Comparison of ENCODE assay signal across 12 cellular contexts in genomic region chr2:71358931-71359671, GRCh38. TPM values are rescaled to one million over a fixed set of nuclear protein-coding genes. Genes with fewer than 3 reads are reported as not detected.
DNase-seq lines count a peak whose midpoint lies in the region; ATAC-seq, FAIRE-seq and TF ChIP-seq lines count a peak whose summit lies in the region.
"Had no signal": no experiment of that assay in that cellular context is flagged by ENCODE, and none has a peak within 500 bp of the region (broad histone marks: within the 10 kb centered on the region; RNA-seq: fewer than 3 reads in every experiment).

No MANE protein-coding gene starts in this region.

- no peak overlapping the region for H3K4me2 ChIP-seq in astrocyte (ENCODE audit: low read length)

- no peak for FAIRE-seq in astrocyte (lab: Jason Lieb, UNC)

- H4K20me1 ChIP-seq in astrocyte (ENCODE audit: insufficient read depth, low read length): peaks cover 85% of the 10 kb centered on the region

- DNase-seq in AG20443 (ENCODE audit: low spot score): peak; percentile 43
- DNase-seq in HFFc6: peak; percentile 22
- DNase-seq in astrocyte (ENCODE audit: low read depth): peak; percentile 83
- no peak for DNase-seq in omental fat pad (ENCODE audit: low spot score)
- DNase-seq in globus pallidus (ENCODE audit: low spot score): no peak
- DNase-seq in NCI-H128 (lab: John Stamatoyannopoulos, UW; ENCODE audit: unreplicated experiment): no peak
- DNase-seq in pons (ENCODE audit: low spot score): no peak
- DNase-seq: Caco-2; effector memory CD8-positive, alpha-beta T cell; Right ventricle myocardium superior; WERI-Rb-1 had no signal

- H3K27me3 ChIP-seq in astrocyte (ENCODE audit: insufficient read depth, low read length): no peaks in the 10 kb centered on the region

- ATAC-seq in omental fat pad (ENCODE audit: low FRiP score): peak; percentile 81
- no peak for ATAC-seq in HG03565 (IDR thresholded peaks at IDR 0.05; ENCODE audit: unreplicated experiment)
- ATAC-seq: effector memory CD8-positive, alpha-beta T cell had no signal

- H3K9me3 Mint-ChIP-seq in HFFc6: no peaks in the 10 kb centered on the region
- H3K9me3 Mint-ChIP-seq in astrocyte (ENCODE audit: unreplicated experiment): no peaks in the 10 kb centered on the region
- H3K9me3 Mint-ChIP-seq: effector memory CD8-positive, alpha-beta T cell had no signal

- no peak overlapping the region for H3K4me3 Mint-ChIP-seq in HFFc6
- H3K4me3 Mint-ChIP-seq in astrocyte (ENCODE audit: unreplicated experiment): no peak overlapping the region
- H3K4me3 Mint-ChIP-seq: effector memory CD8-positive, alpha-beta T cell had no signal

- H3K36me3 ChIP-seq in astrocyte (ENCODE audit: insufficient read depth, low read length): peaks cover 40% of the 10 kb centered on the region

- peaks cover 87% of the 10 kb centered on the region for H3K79me2 ChIP-seq in astrocyte (ENCODE audit: insufficient read depth, low read length)

- no peak overlapping the region for H3K27ac ChIP-seq in astrocyte (ENCODE audit: low read depth, low read length)
- H3K27ac ChIP-seq: WERI-Rb-1 had no signal

- no peaks in the 10 kb centered on the region for H3K9me3 ChIP-seq in astrocyte (ENCODE audit: insufficient read depth, low read depth, low read length)
- H3K9me3 ChIP-seq: Caco-2 had no signal

- peaks cover 41% of the 10 kb centered on the region for H3K36me3 Mint-ChIP-seq in HFFc6 (ENCODE audit: low read depth)
- H3K36me3 Mint-ChIP-seq in astrocyte (ENCODE audit: low read depth, unreplicated experiment): peaks cover 8% of the 10 kb centered on the region

- no peak overlapping the region; the same call in 1 of the 2 replicates for H3K27ac Mint-ChIP-seq in HFFc6
- no peak overlapping the region for H3K27ac Mint-ChIP-seq in astrocyte (ENCODE audit: unreplicated experiment)

- TF ChIP-seq CTCF in HFFc6 (IDR thresholded peaks at IDR 0.05) (no peak), astrocyte (IDR thresholded peaks at IDR 0.05; ENCODE audit: insufficient read depth, low read depth, low read length) (no peak), omental fat pad (IDR thresholded peaks at IDR 0.05) (no peak)

- no peaks in the 10 kb centered on the region for H3K4me1 ChIP-seq in astrocyte (ENCODE audit: insufficient read depth, low read length)

- no peak overlapping the region for H3K4me3 ChIP-seq in astrocyte (ENCODE audit: insufficient read depth, low read depth, low read length)

- H3K27me3 Mint-ChIP-seq in HFFc6 (ENCODE audit: insufficient read depth) (no peaks in the 10 kb centered on the region), astrocyte (ENCODE audit: low read depth, unreplicated experiment) (no peaks in the 10 kb centered on the region)
- H3K27me3 Mint-ChIP-seq: effector memory CD8-positive, alpha-beta T cell had no signal

- H3K9ac ChIP-seq in astrocyte (ENCODE audit: low read length): no peak overlapping the region

- H2AFZ ChIP-seq in astrocyte (ENCODE audit: low read depth, low read length): no peak overlapping the region

- H3K4me1 Mint-ChIP-seq in HFFc6 (ENCODE audit: low read depth) (peaks cover 25% of the 10 kb centered on the region), astrocyte (ENCODE audit: low read depth, unreplicated experiment) (peaks cover 8% of the 10 kb centered on the region)

RNA-seq across cellular contexts. Expression of gene ZNF638, which starts 27.5 kb away (rescaled TPM):
- total RNA-seq in HFFc6 (2021; fragmentation: NEBNext Ultra II Directional; extraction: Animal tissue kit (Norgen Biotek cat#: 25700)): 10 to 100 TPM; 58.5 to 66.6 (median 60.6) TPM
- total RNA-seq in astrocyte (87.1 and 91.7 TPM in 2 replicates), omental fat pad (100 to 1,000 TPM; 112 to 264 (median 128) TPM)

Comparison
In these comparisons a context has a peak if more than half of its experiments do, and no peak if none do; other contexts are left out.
1. DNase-seq: peak in AG20443 (single experiment), HFFc6 (single experiment) and astrocyte (single experiment); none in omental fat pad (single experiment), globus pallidus (single experiment), NCI-H128 (single experiment) and pons (single experiment).